In the genomic region with DNA sequence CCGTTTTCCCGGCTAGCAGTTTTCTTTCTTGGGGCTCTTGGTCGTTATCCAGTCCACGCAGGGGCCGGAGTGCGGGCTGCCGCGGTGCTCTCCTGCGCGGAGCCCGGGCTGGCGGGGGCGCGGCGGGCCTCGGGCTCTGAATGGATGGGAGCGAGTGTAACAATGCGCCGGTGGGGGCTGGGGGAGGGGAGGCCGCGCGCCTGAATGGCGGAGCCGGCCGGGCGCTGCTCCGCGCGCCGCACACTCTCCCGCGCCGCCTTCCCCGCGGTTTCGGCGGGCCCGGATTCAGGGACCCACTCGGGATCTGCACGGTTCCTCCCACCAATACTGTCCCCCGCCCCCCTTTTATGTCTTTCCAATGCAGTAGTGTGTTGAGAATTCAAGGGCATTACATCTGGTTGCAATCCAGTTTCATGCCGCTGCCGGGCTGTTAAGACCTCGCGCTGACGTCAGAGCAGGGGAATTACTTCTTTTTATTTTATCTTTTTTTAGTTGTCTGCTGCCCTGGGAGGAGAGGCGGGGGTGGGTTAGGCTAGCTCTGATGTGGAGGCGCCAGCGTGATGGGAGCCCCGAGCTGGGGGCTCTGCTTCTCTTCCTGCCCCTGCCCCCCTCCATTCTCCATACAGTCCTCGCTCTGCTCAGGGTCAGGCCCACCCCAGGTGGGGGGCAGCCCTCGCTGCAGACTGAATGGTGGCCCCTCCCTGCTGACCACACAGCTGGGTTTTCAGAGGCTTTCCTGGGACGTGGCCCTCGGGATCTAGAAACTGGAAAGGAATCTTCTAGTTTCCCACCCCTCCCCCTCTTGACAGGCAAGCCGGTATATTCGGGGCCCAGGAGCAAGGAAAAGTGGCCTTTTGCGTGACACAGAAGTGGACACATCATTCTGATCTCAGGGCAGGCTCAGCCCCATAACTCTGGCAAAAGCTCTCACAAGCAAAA, we compare ENCODE assay signal across 8 cellular contexts. TPM values are rescaled to one million over a fixed set of nuclear protein-coding genes. Genes with fewer than 3 reads are reported as not detected.
A peak's percentile ranks its signal among the peaks of the same experiment; 100 is the strongest.
DNase-seq lines count a peak whose midpoint lies in the region; ATAC-seq and TF ChIP-seq lines count a peak whose summit lies in the region.

No MANE protein-coding gene starts in this region.

- DNase-seq in NCI-H146 (lab: John Stamatoyannopoulos, UW) (peak; percentile 66), NCI-H146 treated with DMSO at 0.1 percent for 48 hours (lab: John Stamatoyannopoulos, UW; ENCODE audit: unreplicated experiment) (no peak), RWPE1 (ENCODE audit: low spot score) (no peak), germinal center (ENCODE audit: low spot score) (peak; percentile 53), nucleus accumbens (lab: John Stamatoyannopoulos, UW) (peak in 45 of 56 donors; percentile 16 to 82 (median 61)), type B pancreatic cell (ENCODE audit: extremely low spot score, unreplicated experiment) (no peak)
- DNase-seq in activated naive CD4-positive, alpha-beta T cell treated with Interleukin-2 at 50 U/mL for 16 hours: peak; percentile 66

- ATAC-seq in HG03159 (IDR thresholded peaks at IDR 0.05; ENCODE audit: unreplicated experiment): peak; percentile 31

- TF ChIP-seq CTCF in RWPE1 (conservative IDR thresholded peaks at IDR 0.05; ENCODE audit: low read depth) (no peak), type B pancreatic cell (conservative IDR thresholded peaks at IDR 0.05) (no peak)

- H3K27me3 Mint-ChIP-seq in type B pancreatic cell: peaks cover 3% of the 10 kb centered on the region

- H3K36me3 Mint-ChIP-seq in type B pancreatic cell: no peaks in the 10 kb centered on the region

- peak overlapping the region; percentile 97 for H3K27ac Mint-ChIP-seq in type B pancreatic cell

- CTCF ChIA-PET in RWPE1 (lab: Yijun Ruan, JAX): interaction anchor here (0.6 to 1.2 kb wide), 5 partner anchors 9 to 253 kb away, joined by 3 to 4 read pairs (median 3); no protein-coding TSS in a partner anchor

- POLR2A ChIA-PET in RWPE1 (lab: Yijun Ruan, JAX; ENCODE audit: low non-redundant PET): interaction anchor here (1.0 kb wide), 3 partner anchors 10 to 157 kb away, joined by 3 to 5 read pairs (median 4); no protein-coding TSS in a partner anchor

- H3K4me1 Mint-ChIP-seq in type B pancreatic cell (ENCODE audit: unreplicated experiment): peaks cover 52% of the 10 kb centered on the region

- no peaks in the 10 kb centered on the region for H3K9me3 Mint-ChIP-seq in type B pancreatic cell

- peak overlapping the region; percentile 98 for H3K4me3 Mint-ChIP-seq in type B pancreatic cell

- peak overlapping the region; percentile 91 for H3K27ac ChIP-seq in RWPE1

RNA-seq across cellular contexts. Expression of a gene that starts 1.7 kb away (rescaled TPM):
- total RNA-seq in type B pancreatic cell (ENCODE audit: low replicate concordance): 61.1 and 61.3 TPM in 2 replicates

Comparison
In these comparisons a context has a peak if more than half of its experiments do, and no peak if none do; other contexts are left out.
1. DNase-seq: peak in NCI-H146 (single experiment), activated naive CD4-positive, alpha-beta T cell treated with Interleukin-2 at 50 U/mL for 16 hours (single experiment), germinal center (single experiment) and nucleus accumbens (45 of 56); none in NCI-H146 treated with DMSO at 0.1 percent for 48 hours (single experiment), RWPE1 (single experiment) and type B pancreatic cell (single experiment).